8 cellular contexts compared by ENCODE assay signal in genomic region chr2:64807417-64807816, GRCh38.
DNase-seq lines count a peak whose midpoint lies in the region; ATAC-seq, FAIRE-seq and TF ChIP-seq lines count a peak whose summit lies in the region.

No MANE protein-coding gene starts in this region.

- TF ChIP-seq CTCF in retinal pigment epithelial cell (conservative IDR thresholded peaks at IDR 0.05; ENCODE audit: low read depth, low read length) = peak; percentile 16

- H3K4me3 Mint-ChIP-seq in activated naive CD8-positive, alpha-beta T cell treated with anti-CD3 and anti-CD28 coated beads, Interleukin-2, amount 50 U/mL, for 24 hours = no peak overlapping the region

- no peak overlapping the region for H3K4me3 ChIP-seq in retinal pigment epithelial cell (ENCODE audit: low read length)

- intact Hi-C loops in left colon (cut with DNase I, micrococcal nuclease) = no loop called here

- peak; percentile 43 for DNase-seq in activated T-cell treated with anti-CD3 and anti-CD28 coated beads for 24 hours (ENCODE audit: low read depth)
- no peak for DNase-seq in activated T-cell treated with anti-CD3 and anti-CD28 coated beads for 4 hours
- peak; percentile 87 for DNase-seq in HTR-8/SVneo (ENCODE audit: insufficient read length, low spot score)
- peak; percentile 59 for DNase-seq in activated naive CD8-positive, alpha-beta T cell treated with anti-CD3 and anti-CD28 coated beads, Interleukin-2, amount 50 U/mL, for 24 hours
- peak; percentile 97 for DNase-seq in retinal pigment epithelial cell (ENCODE audit: low read depth)
- DNase-seq in left colon = no peak
- no peak for DNase-seq in NCI-H2107 (lab: John Stamatoyannopoulos, UW)
- no peak for DNase-seq in NCI-H345 treated with DMSO at 0.1 percent for 48 hours (lab: John Stamatoyannopoulos, UW; ENCODE audit: unreplicated experiment)

- peak; percentile 99 for ATAC-seq in activated naive CD8-positive, alpha-beta T cell treated with anti-CD3 and anti-CD28 coated beads, Interleukin-2, amount 50 U/mL, for 24 hours
- ATAC-seq in left colon = no peak

- no peaks in the 10 kb centered on the region for H3K36me3 Mint-ChIP-seq in activated naive CD8-positive, alpha-beta T cell treated with anti-CD3 and anti-CD28 coated beads, Interleukin-2, amount 50 U/mL, for 24 hours (ENCODE audit: low read depth)

- FAIRE-seq in HTR-8/SVneo (lab: Jason Lieb, UNC) = peak; percentile 93

- peaks cover 29% of the 10 kb centered on the region for H3K4me1 Mint-ChIP-seq in activated naive CD8-positive, alpha-beta T cell treated with anti-CD3 and anti-CD28 coated beads, Interleukin-2, amount 50 U/mL, for 24 hours

- H3K27me3 Mint-ChIP-seq in activated naive CD8-positive, alpha-beta T cell treated with anti-CD3 and anti-CD28 coated beads, Interleukin-2, amount 50 U/mL, for 24 hours = no peaks in the 10 kb centered on the region

- H3K9me3 Mint-ChIP-seq in activated naive CD8-positive, alpha-beta T cell treated with anti-CD3 and anti-CD28 coated beads, Interleukin-2, amount 50 U/mL, for 24 hours = no peaks in the 10 kb centered on the region

- peak overlapping the region; percentile 73 for H3K27ac Mint-ChIP-seq in activated naive CD8-positive, alpha-beta T cell treated with anti-CD3 and anti-CD28 coated beads, Interleukin-2, amount 50 U/mL, for 24 hours

Comparison
In these comparisons a context has a peak if more than half of its experiments do, and no peak if none do; other contexts are left out.
1. DNase-seq: peak in activated T-cell treated with anti-CD3 and anti-CD28 coated beads for 24 hours (single experiment), HTR-8/SVneo (single experiment), activated naive CD8-positive, alpha-beta T cell treated with anti-CD3 and anti-CD28 coated beads, Interleukin-2, amount 50 U/mL, for 24 hours (single experiment) and retinal pigment epithelial cell (single experiment); none in activated T-cell treated with anti-CD3 and anti-CD28 coated beads for 4 hours (single experiment), left colon (0 of 2), NCI-H2107 (single experiment) and NCI-H345 treated with DMSO at 0.1 percent for 48 hours (single experiment).